In the genomic region with DNA sequence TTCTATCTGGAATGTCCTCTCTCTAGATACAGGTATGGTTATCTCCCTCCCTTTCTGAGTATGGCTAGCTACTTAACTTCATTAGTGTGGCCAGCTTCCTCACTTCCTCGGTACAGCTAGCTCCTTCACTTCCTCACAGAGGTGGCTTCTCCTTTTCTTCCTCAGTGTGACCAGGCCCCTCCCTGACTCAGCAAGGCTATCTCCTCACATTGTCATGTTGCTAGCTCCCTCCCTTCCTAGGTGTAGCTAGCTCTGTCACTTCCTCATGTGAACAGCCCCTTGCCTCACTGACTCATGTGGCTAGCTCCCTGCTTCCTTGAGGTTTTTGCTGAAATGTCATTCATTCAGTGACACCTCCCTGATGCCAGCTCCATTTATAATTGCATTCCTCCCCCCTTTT, we compare ENCODE assay signal across 16 cellular contexts.
DNase-seq lines count a peak whose midpoint lies in the region; ATAC-seq and TF ChIP-seq lines count a peak whose summit lies in the region.
"Had no signal": no experiment of that assay in that cellular context is flagged by ENCODE, and none has a peak within 500 bp of the region (broad histone marks: within the 10 kb centered on the region; RNA-seq: fewer than 3 reads in every experiment).

No MANE protein-coding gene starts in this region.

- H3K4me1 ChIP-seq in lower lobe of right lung, result no peaks in the 10 kb centered on the region
- H3K4me1 ChIP-seq: gastroesophageal sphincter had no signal

- H3K4me3 ChIP-seq in lower lobe of right lung, result no peak overlapping the region
- H3K4me3 ChIP-seq: gastroesophageal sphincter, SK-N-MC had no signal

- no peaks in the 10 kb centered on the region for H3K36me3 Mint-ChIP-seq in Calu3 (ENCODE audit: insufficient read depth, unreplicated experiment)
- H3K36me3 Mint-ChIP-seq: activated naive CD8-positive, alpha-beta T cell treated with anti-CD3 and anti-CD28 coated beads for 36 hours had no signal

- H3K4me3 Mint-ChIP-seq in Calu3 (ENCODE audit: low read depth, unreplicated experiment), result no peak overlapping the region
- H3K4me3 Mint-ChIP-seq: activated naive CD8-positive, alpha-beta T cell treated with anti-CD3 and anti-CD28 coated beads for 36 hours had no signal

- DNase-seq in Calu3 (peak; percentile 30), Kasumi-1 (lab: John Stamatoyannopoulos, UW) (peak; percentile 92 to 95), SIG-M5 treated with dmso at 0.1 percent for 504 hours (lab: John Stamatoyannopoulos, UW; ENCODE audit: unreplicated experiment) (peak; percentile 77), iPS DF 19.7 (ENCODE audit: low read depth, low spot score) (peak; percentile 7), GM03348 (ENCODE audit: low spot score) (no peak), lower lobe of right lung (no peak)
- DNase-seq: activated naive CD8-positive, alpha-beta T cell treated with anti-CD3 and anti-CD28 coated beads for 36 hours; central memory CD4-positive, alpha-beta T cell; NCI-H187 treated with DMSO at 0.1 percent for 48 hours; NCI-H774; posterior cingulate gyrus had no signal

- intact Hi-C loops in Calu3 (cut with micrococcal nuclease; ENCODE audit: unreplicated experiment) (no loop called here), lower lobe of right lung (cut with DNase I) (no loop called here)

- no peaks in the 10 kb centered on the region for H3K27me3 Mint-ChIP-seq in Calu3 (ENCODE audit: unreplicated experiment)

- CTCF ChIA-PET in Calu3 (lab: Charles Lee), result interaction anchor here (1.1 kb wide), 1 partner anchor 164 kb away, joined by 5 read pairs; no protein-coding TSS in a partner anchor

- no peak for ATAC-seq in HG02763 (IDR thresholded peaks at IDR 0.05; ENCODE audit: unreplicated experiment)
- ATAC-seq in lower lobe of right lung, result no peak
- ATAC-seq in HG02642 (IDR thresholded peaks at IDR 0.05; ENCODE audit: poor library complexity, unreplicated experiment), result no peak
- ATAC-seq: activated CD4-positive, CD25-positive, alpha-beta regulatory T cell treated with anti-CD3 and anti-CD28 coated beads, Interleukin-2, amount 50 U/mL, for 24 hours; gastroesophageal sphincter had no signal

- no peak overlapping the region for H3K27ac Mint-ChIP-seq in Calu3 (ENCODE audit: unreplicated experiment)
- H3K27ac Mint-ChIP-seq: activated naive CD8-positive, alpha-beta T cell treated with anti-CD3 and anti-CD28 coated beads for 36 hours had no signal

- no TSS peak for BruUV-seq in Calu3 (replicated peaks; lab: Mats Ljungman, UMichigan)

- no peak for TF ChIP-seq CTCF in Calu3 (IDR thresholded peaks at IDR 0.05; ENCODE audit: unreplicated experiment)
- TF ChIP-seq CTCF in lower lobe of right lung (IDR thresholded peaks at IDR 0.05), result no peak

- no peaks in the 10 kb centered on the region for H3K9me3 Mint-ChIP-seq in Calu3 (ENCODE audit: low read depth, unreplicated experiment)
- H3K9me3 Mint-ChIP-seq: activated naive CD8-positive, alpha-beta T cell treated with anti-CD3 and anti-CD28 coated beads for 36 hours had no signal

- no peaks in the 10 kb centered on the region for H3K9me3 ChIP-seq in lower lobe of right lung
- H3K9me3 ChIP-seq: gastroesophageal sphincter had no signal

- H3K4me1 Mint-ChIP-seq in Calu3 (ENCODE audit: low read depth, unreplicated experiment), result peaks cover 11% of the 10 kb centered on the region
- H3K4me1 Mint-ChIP-seq: activated naive CD8-positive, alpha-beta T cell treated with anti-CD3 and anti-CD28 coated beads for 36 hours had no signal

- H3K27ac ChIP-seq in lower lobe of right lung, result no peak overlapping the region
- H3K27ac ChIP-seq: gastroesophageal sphincter, SK-N-MC had no signal

- no peaks in the 10 kb centered on the region for H3K27me3 ChIP-seq in lower lobe of right lung (ENCODE audit: low read depth)
- H3K27me3 ChIP-seq: gastroesophageal sphincter had no signal

- no peaks in the 10 kb centered on the region for H3K36me3 ChIP-seq in lower lobe of right lung
- H3K36me3 ChIP-seq: gastroesophageal sphincter had no signal

Comparison
In these comparisons a context has a peak if more than half of its experiments do, and no peak if none do; other contexts are left out.
1. DNase-seq: peak in Calu3 (single experiment), Kasumi-1 (2 of 2), SIG-M5 treated with dmso at 0.1 percent for 504 hours (single experiment) and iPS DF 19.7 (single experiment); none in GM03348 (single experiment) and lower lobe of right lung (single experiment).